11 cellular contexts compared by ENCODE assay signal in genomic region chr11:120517390-120518315, GRCh38. TPM values are rescaled to one million over a fixed set of nuclear protein-coding genes. Genes with fewer than 3 reads are reported as not detected.
DNase-seq lines count a peak whose midpoint lies in the region; ATAC-seq, FAIRE-seq and TF ChIP-seq lines count a peak whose summit lies in the region.
"Had no signal": no experiment of that assay in that cellular context is flagged by ENCODE, and none has a peak within 500 bp of the region (broad histone marks: within the 10 kb centered on the region; RNA-seq: fewer than 3 reads in every experiment).

No MANE protein-coding gene starts in this region.

- no peaks in the 10 kb centered on the region for H3K27me3 ChIP-seq in WERI-Rb-1 (ENCODE audit: insufficient read depth, low read depth, severe bottlenecking)
- peaks cover 34% of the 10 kb centered on the region for H3K27me3 ChIP-seq in skeletal muscle satellite cell (ENCODE audit: control insufficient read depth, insufficient read depth, low read length)
- H3K27me3 ChIP-seq: thyroid gland had no signal

- ATAC-seq in HG03039 (IDR thresholded peaks at IDR 0.05; ENCODE audit: unreplicated experiment) = no peak
- no peak for ATAC-seq in HG03045 (IDR thresholded peaks at IDR 0.05; ENCODE audit: unreplicated experiment)

- no peak for FAIRE-seq in kidney (lab: Jason Lieb, UNC)
- FAIRE-seq: H54 had no signal

- H3K4me1 ChIP-seq in kidney (ENCODE audit: control insufficient read depth in 1 of 2, insufficient read depth in 1 of 2, low read depth in 1 of 2, low read length in 2 of 2) = no peaks in the 10 kb centered on the region
- H3K4me1 ChIP-seq in skeletal muscle satellite cell (ENCODE audit: control insufficient read depth, insufficient read depth, low read length) = peaks cover 17% of the 10 kb centered on the region

- H3K27ac ChIP-seq in WERI-Rb-1 = no peak overlapping the region; the same call in 1 of the 2 replicates
- no peak overlapping the region for H3K27ac ChIP-seq in kidney (ENCODE audit: low read depth in 2 of 2, low read length in 2 of 2)
- H3K27ac ChIP-seq: thyroid gland had no signal

- TF ChIP-seq CTCF in WERI-Rb-1 (IDR thresholded peaks at IDR 0.05; ENCODE audit: low read depth, low read length) = no peak
- TF ChIP-seq CTCF in kidney (IDR thresholded peaks at IDR 0.05; ENCODE audit: borderline replicate concordance, extremely low read depth, insufficient read depth) = no peak

- DNase-seq in H4 (ENCODE audit: low spot score) = peak; percentile 31
- peak; percentile 31 for DNase-seq in WERI-Rb-1
- DNase-seq in kidney = peak; percentile 34
- DNase-seq in stimulated activated CD4-positive, alpha-beta T cell treated with anti-CD3 and anti-CD28 coated beads, Interleukin-12 subunit alpha, Interleukin-12 subunit beta, amount 100 ng/mL, for 4 hours = no peak
- no peak for DNase-seq in NCI-H1930 (lab: John Stamatoyannopoulos, UW)
- DNase-seq: NCI-H1694 treated with DMSO at 0.1 percent for 48 hours, thyroid gland had no signal

- H3K9ac ChIP-seq in kidney (ENCODE audit: low read length in 2 of 2) (no peak overlapping the region), skeletal muscle satellite cell (ENCODE audit: low read depth, low read length) (peak overlapping the region; percentile 56)

- no peaks in the 10 kb centered on the region for H3K36me3 ChIP-seq in WERI-Rb-1
- no peaks in the 10 kb centered on the region for H3K36me3 ChIP-seq in kidney (ENCODE audit: control insufficient read depth in 1 of 2, insufficient read depth in 2 of 2, low read length in 2 of 2)
- no peaks in the 10 kb centered on the region for H3K36me3 ChIP-seq in skeletal muscle satellite cell (ENCODE audit: insufficient read depth, low read length)
- H3K36me3 ChIP-seq: thyroid gland had no signal

- intact Hi-C loops in kidney (cut with DNase I) = no loop called here

- H3K9me3 ChIP-seq in WERI-Rb-1 (ENCODE audit: severe bottlenecking) (no peaks in the 10 kb centered on the region), kidney (ENCODE audit: control insufficient read depth in 1 of 2, low read length in 2 of 2) (no peaks in the 10 kb centered on the region), skeletal muscle satellite cell (replicated peaks; ENCODE audit: low read length) (no peaks in the 10 kb centered on the region)
- H3K9me3 ChIP-seq: thyroid gland had no signal

- H3K4me3 ChIP-seq in WERI-Rb-1 (ENCODE audit: low read depth, low read length) = peak overlapping the region; percentile 1; the same call in 1 of the 2 replicates
- H3K4me3 ChIP-seq in kidney (ENCODE audit: low read length in 2 of 2) = no peak overlapping the region
- peak overlapping the region; percentile 4 for H3K4me3 ChIP-seq in skeletal muscle satellite cell (ENCODE audit: low read length)
- H3K4me3 ChIP-seq: thyroid gland had no signal

- peak overlapping the region; percentile 64 for H3K4me2 ChIP-seq in skeletal muscle satellite cell (ENCODE audit: low read length)

RNA-seq across cellular contexts. Expression of gene GRIK4, which starts 6.1 kb away (rescaled TPM):
- 0.14 and 0.27 TPM in 2 replicates for total RNA-seq in H4 (2014; rRNA removed; shearing (Covaris generic))
- 0.25 TPM for total RNA-seq in kidney
- not detected for polyA plus RNA-seq in kidney (ENCODE audit: insufficient read depth, low read depth, low replicate concordance)
- 0.25 TPM in 1 of 2 replicates, not detected in the other for total RNA-seq in skeletal muscle satellite cell (2012; rRNA removed)

Comparison
In these comparisons a context has a peak if more than half of its experiments do, and no peak if none do; other contexts are left out.
1. DNase-seq: peak in H4 (single experiment), WERI-Rb-1 (single experiment) and kidney (single experiment); none in stimulated activated CD4-positive, alpha-beta T cell treated with anti-CD3 and anti-CD28 coated beads, Interleukin-12 subunit alpha, Interleukin-12 subunit beta, amount 100 ng/mL, for 4 hours (single experiment) and NCI-H1930 (0 of 2).
2. H3K4me3 ChIP-seq: peak in WERI-Rb-1 (single experiment) and skeletal muscle satellite cell (single experiment); none in kidney (0 of 2).